9 cellular contexts compared by ENCODE assay signal in the genomic region with DNA sequence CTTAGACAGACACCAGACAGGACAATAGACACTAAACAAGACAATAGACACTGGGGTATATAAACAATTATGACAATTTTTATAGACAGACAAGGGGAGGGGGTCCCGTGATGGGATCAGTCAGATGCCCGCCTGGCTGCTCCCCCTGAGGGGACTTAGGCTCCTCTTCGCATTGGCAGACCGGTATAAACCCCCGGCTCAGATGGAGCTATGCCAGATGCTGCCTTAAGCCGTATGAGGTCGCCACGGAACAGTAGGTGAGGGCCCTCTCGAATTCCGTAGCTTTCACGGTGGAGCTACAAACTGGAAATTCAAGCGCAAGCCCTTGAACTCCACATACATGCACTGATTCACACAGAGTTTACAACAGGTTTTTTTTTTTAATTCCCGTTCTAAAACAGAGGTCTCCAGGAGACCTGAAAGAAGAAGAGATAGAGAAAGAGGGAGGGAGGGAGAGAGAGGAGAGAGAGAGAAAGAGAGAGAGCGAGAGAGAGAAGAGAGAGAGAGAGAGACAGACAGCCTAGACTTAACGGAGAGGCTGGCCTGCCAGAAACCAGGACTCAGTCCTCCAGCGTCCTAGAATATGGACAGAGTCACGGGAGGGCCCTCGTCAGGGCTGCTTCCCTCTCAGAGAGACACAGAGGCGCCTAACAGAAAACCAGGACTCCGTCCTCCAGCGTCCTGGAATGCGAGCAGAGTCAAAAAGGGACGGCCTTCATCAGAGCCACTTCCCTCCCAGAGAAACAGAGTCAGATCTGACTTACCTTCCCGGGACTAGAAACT. TPM values are rescaled to one million over a fixed set of nuclear protein-coding genes. Genes with fewer than 3 reads are reported as not detected.
DNase-seq lines count a peak whose midpoint lies in the region; ATAC-seq and TF ChIP-seq lines count a peak whose summit lies in the region.
"Had no signal": no experiment of that assay in that cellular context is flagged by ENCODE, and none has a peak within 500 bp of the region (broad histone marks: within the 10 kb centered on the region; RNA-seq: fewer than 3 reads in every experiment).

No MANE protein-coding gene starts in this region.

- no peak for TF ChIP-seq POLR2A in Peyer's patch (IDR thresholded peaks at IDR 0.05)

- peak; percentile 73 for DNase-seq in DMS79 (lab: John Stamatoyannopoulos, UW)
- DNase-seq in Peyer's patch: peak in 1 of 3 donors; percentile 63
- DNase-seq in endothelial cell (ENCODE audit: low spot score): peak; percentile 43
- DNase-seq in naive thymus-derived CD4-positive, alpha-beta T cell: peak in 5 of 9 donors; percentile 11 to 29 (median 20)
- DNase-seq in NCI-H226: no peak
- no peak for DNase-seq in NCI-H748 treated with DMSO at 0.1 percent for 48 hours (lab: John Stamatoyannopoulos, UW)

- H3K4me3 Mint-ChIP-seq in endothelial cell (ENCODE audit: unreplicated experiment): peak overlapping the region; percentile 62
- peak overlapping the region; percentile 5 to 74 (median 62) for H3K4me3 Mint-ChIP-seq in naive thymus-derived CD4-positive, alpha-beta T cell

- no peak overlapping the region for H3K27ac Mint-ChIP-seq in endothelial cell (ENCODE audit: unreplicated experiment)
- H3K27ac Mint-ChIP-seq in naive thymus-derived CD4-positive, alpha-beta T cell: peak overlapping the region in 3 of 9 donors; percentile 1 to 70 (median 20)

- peaks cover 19% of the 10 kb centered on the region for H3K27me3 Mint-ChIP-seq in endothelial cell (ENCODE audit: unreplicated experiment)
- H3K27me3 Mint-ChIP-seq in naive thymus-derived CD4-positive, alpha-beta T cell: peaks cover 53 to 64% (median 60%) of the 10 kb centered on the region in 5 donors

- ATAC-seq in naive thymus-derived CD4-positive, alpha-beta T cell: peak; percentile 61
- no peak for ATAC-seq in GM18502 (IDR thresholded peaks at IDR 0.05; ENCODE audit: poor library complexity, unreplicated experiment)
- ATAC-seq in HG03432 (IDR thresholded peaks at IDR 0.05; ENCODE audit: unreplicated experiment): no peak

- H3K9me3 ChIP-seq in Peyer's patch: no peaks in the 10 kb centered on the region
- H3K9me3 ChIP-seq in naive thymus-derived CD4-positive, alpha-beta T cell (ENCODE audit: control insufficient read depth in 2 of 3, low read length in 3 of 3): no peaks in the 10 kb centered on the region

- H3K27ac ChIP-seq in Peyer's patch: peak overlapping the region in 3 of 4 donors; percentile 50 to 76 (median 60)
- no peak overlapping the region for H3K27ac ChIP-seq in naive thymus-derived CD4-positive, alpha-beta T cell (ENCODE audit: low read depth, low read length)

- intact Hi-C loops in naive thymus-derived CD4-positive, alpha-beta T cell (cut with micrococcal nuclease): no loop called here

- H3K4me1 ChIP-seq in Peyer's patch: peaks cover 0 to 20% (median 3%) of the 10 kb centered on the region in 4 donors
- H3K4me1 ChIP-seq in naive thymus-derived CD4-positive, alpha-beta T cell (ENCODE audit: control insufficient read depth in 2 of 2, insufficient read depth in 2 of 2, low read length in 2 of 2): peaks cover 0 to 6% of the 10 kb centered on the region in 2 donors

- no peaks in the 10 kb centered on the region for H3K27me3 ChIP-seq in Peyer's patch
- H3K27me3 ChIP-seq in naive thymus-derived CD4-positive, alpha-beta T cell (ENCODE audit: control insufficient read depth in 2 of 2, insufficient read depth in 2 of 2, low read length in 2 of 2): peaks cover 0 to 5% of the 10 kb centered on the region in 2 donors

- H3K36me3 Mint-ChIP-seq in endothelial cell (ENCODE audit: low read depth, unreplicated experiment): no peaks in the 10 kb centered on the region
- peaks cover 0 to 5% (median 0%) of the 10 kb centered on the region in 5 donors for H3K36me3 Mint-ChIP-seq in naive thymus-derived CD4-positive, alpha-beta T cell

- H3K36me3 ChIP-seq in Peyer's patch: no peaks in the 10 kb centered on the region
- no peaks in the 10 kb centered on the region for H3K36me3 ChIP-seq in naive thymus-derived CD4-positive, alpha-beta T cell (ENCODE audit: control insufficient read depth in 2 of 3, insufficient read depth in 3 of 3, low read length in 3 of 3)

- TF ChIP-seq CTCF in Peyer's patch (IDR thresholded peaks at IDR 0.05) (peak in 1 of 6 experiments; percentile 7), endothelial cell (IDR thresholded peaks at IDR 0.05; ENCODE audit: unreplicated experiment) (no peak)

- H3K4me1 Mint-ChIP-seq in endothelial cell (ENCODE audit: unreplicated experiment): peaks cover 16% of the 10 kb centered on the region
- peaks cover 12 to 22% (median 19%) of the 10 kb centered on the region in 7 donors for H3K4me1 Mint-ChIP-seq in naive thymus-derived CD4-positive, alpha-beta T cell

- H3K4me3 ChIP-seq in Peyer's patch: peak overlapping the region in 2 of 4 donors; percentile 34 to 43
- H3K4me3 ChIP-seq in naive thymus-derived CD4-positive, alpha-beta T cell (ENCODE audit: low read length): no peak overlapping the region

- CTCF ChIA-PET in naive thymus-derived CD4-positive, alpha-beta T cell (lab: Charles Lee): interaction anchor here (1.3 kb wide), 1 partner anchor 12 kb away, joined by 3 read pairs; no protein-coding TSS in a partner anchor

- no peaks in the 10 kb centered on the region for H3K9me3 Mint-ChIP-seq in endothelial cell (ENCODE audit: unreplicated experiment)
- peaks cover 0 to 5% (median 0%) of the 10 kb centered on the region in 11 donors for H3K9me3 Mint-ChIP-seq in naive thymus-derived CD4-positive, alpha-beta T cell

- POLR2A ChIA-PET in naive thymus-derived CD4-positive, alpha-beta T cell (lab: Charles Lee): interaction anchor here (0.6 to 1.2 kb wide), 3 partner anchors 35 to 156 kb away, joined by 3 to 5 read pairs (median 3); a partner anchor contains a TSS

RNA-seq across cellular contexts. Expression of a gene that starts 24.4 kb away (rescaled TPM):
- 100 to 1,000 TPM; 228 to 892 (median 538) TPM for total RNA-seq in Peyer's patch
- 0.49 TPM for total RNA-seq in endothelial cell (ENCODE audit: unreplicated experiment)
- not detected for total RNA-seq in naive thymus-derived CD4-positive, alpha-beta T cell
- polyA plus RNA-seq in naive thymus-derived CD4-positive, alpha-beta T cell: not detected

RNA-seq across cellular contexts. Expression of a gene that starts 39.1 kb away (rescaled TPM):
- total RNA-seq in Peyer's patch: 10 to 100 TPM; 28.1 to 62.1 (median 54.6) TPM
- 18.8 TPM for total RNA-seq in endothelial cell (ENCODE audit: unreplicated experiment)
- total RNA-seq in naive thymus-derived CD4-positive, alpha-beta T cell: 10 to 100 TPM; 17.1 to 58.1 (median 39.2) TPM
- polyA plus RNA-seq in naive thymus-derived CD4-positive, alpha-beta T cell: 1 to 10 TPM in 1 of 2 donors, under 1 TPM in 1; 0.58 to 2.2 TPM

RNA-seq across cellular contexts. Expression of a gene that starts 39.3 kb away (rescaled TPM):
- total RNA-seq in Peyer's patch: under 1 TPM in 1 of 4 donors, not detected in 3; 0.53 TPM
- not detected for total RNA-seq in endothelial cell (ENCODE audit: unreplicated experiment)
- under 1 TPM in 2 of 5 experiments, not detected in 3; 0.31 to 0.43 TPM for total RNA-seq in naive thymus-derived CD4-positive, alpha-beta T cell
- not detected for polyA plus RNA-seq in naive thymus-derived CD4-positive, alpha-beta T cell
- total RNA-seq: lung microvascular endothelial cell had no signal

RNA-seq across cellular contexts. Expression of a gene that starts 54.8 kb away (rescaled TPM):
- total RNA-seq in Peyer's patch (1 to 10 TPM in 1 of 4 donors, not detected in 3; 1.8 TPM), endothelial cell (ENCODE audit: unreplicated experiment) (5.5 TPM)
- total RNA-seq in naive thymus-derived CD4-positive, alpha-beta T cell: not detected
- polyA plus RNA-seq in naive thymus-derived CD4-positive, alpha-beta T cell: under 1 TPM in 1 of 2 donors, not detected in 1; 0.25 TPM

Comparison
In these comparisons a context has a peak if more than half of its experiments do, and no peak if none do; other contexts are left out.
1. DNase-seq: peak in DMS79 (single experiment), endothelial cell (single experiment) and naive thymus-derived CD4-positive, alpha-beta T cell (5 of 9); none in NCI-H226 (single experiment) and NCI-H748 treated with DMSO at 0.1 percent for 48 hours (single experiment).
2. RNA of a gene that starts 24.4 kb away (total RNA-seq): 228 to 892 TPM in Peyer's patch; 0.49 TPM in endothelial cell (single experiment) and not detected in naive thymus-derived CD4-positive, alpha-beta T cell; every median in the first group is over 100 times any median in the second.